10 cellular contexts compared by ENCODE assay signal in genomic region chr15:66657062-66658020, GRCh38. TPM values are rescaled to one million over a fixed set of nuclear protein-coding genes. Genes with fewer than 3 reads are reported as not detected.
DNase-seq lines count a peak whose midpoint lies in the region; TF ChIP-seq lines count a peak whose summit lies in the region.
"Had no signal": no experiment of that assay in that cellular context is flagged by ENCODE, and none has a peak within 500 bp of the region (broad histone marks: within the 10 kb centered on the region; RNA-seq: fewer than 3 reads in every experiment).

No MANE protein-coding gene starts in this region.

- peak overlapping the region in 1 of 5 experiments; percentile 10 for H3K4me3 Mint-ChIP-seq in brain
- H3K4me3 Mint-ChIP-seq: activated naive CD4-positive, alpha-beta T cell treated with anti-CD3 and anti-CD28 coated beads, Interleukin-2, amount 50 U/mL, for 24 hours had no signal

- DNase-seq in left kidney (ENCODE audit: low read depth, low spot score) (peak; percentile 91), smooth muscle cell (lab: John Stamatoyannopoulos, UW; ENCODE audit: unreplicated experiment) (no peak), NCI-H1694 (lab: John Stamatoyannopoulos, UW) (no peak)
- no peak for DNase-seq in activated naive CD4-positive, alpha-beta T cell treated with Interleukin-2 at 50 U/mL for 16 hours
- DNase-seq in stimulated activated CD4-positive, alpha-beta T cell treated with anti-CD3 and anti-CD28 coated beads, Interleukin-2, amount 100 ng/mL, for 48 hours, result no peak
- DNase-seq: naive B cell, NCI-H1417 treated with DMSO at 0.1 percent for 48 hours had no signal

- H3K27ac ChIP-seq in HUES64 (ENCODE audit: low read depth, low read length) (peak overlapping the region; percentile 59; the same call in 1 of the 2 replicates), smooth muscle cell (ENCODE audit: low read depth) (peak overlapping the region; percentile 26)

- H3K27me3 ChIP-seq in HUES64 (ENCODE audit: insufficient read depth, low read length), result no peaks in the 10 kb centered on the region
- no peaks in the 10 kb centered on the region for H3K27me3 ChIP-seq in smooth muscle cell (ENCODE audit: low read depth)

- H3K27ac Mint-ChIP-seq in brain, result peak overlapping the region in 3 of 5 experiments; percentile 21 to 89 (median 47)
- H3K27ac Mint-ChIP-seq: activated naive CD4-positive, alpha-beta T cell treated with anti-CD3 and anti-CD28 coated beads, Interleukin-2, amount 50 U/mL, for 24 hours had no signal

- H2AFZ ChIP-seq in smooth muscle cell (ENCODE audit: low read depth), result no peak overlapping the region

- H3K79me2 ChIP-seq in smooth muscle cell (ENCODE audit: low read depth), result no peaks in the 10 kb centered on the region

- no peaks in the 10 kb centered on the region for H4K20me1 ChIP-seq in smooth muscle cell (ENCODE audit: low read depth)

- H3K36me3 ChIP-seq in HUES64 (ENCODE audit: insufficient read depth, low read length) (no peaks in the 10 kb centered on the region), smooth muscle cell (ENCODE audit: low read depth) (no peaks in the 10 kb centered on the region)

- peaks cover 30% of the 10 kb centered on the region for H3K4me1 ChIP-seq in HUES64 (ENCODE audit: insufficient read depth, low read length)
- H3K4me1 ChIP-seq in smooth muscle cell (ENCODE audit: low read depth), result peaks cover 14% of the 10 kb centered on the region

- H3K4me1 Mint-ChIP-seq in brain, result peaks cover 27% of the 10 kb centered on the region

- H3F3A ChIP-seq in smooth muscle cell (ENCODE audit: low read depth), result no peaks in the 10 kb centered on the region

- H3K9ac ChIP-seq in HUES64 (ENCODE audit: low read depth, low read length), result no peak overlapping the region
- H3K9ac ChIP-seq in smooth muscle cell (ENCODE audit: low read depth), result no peak overlapping the region

- peaks cover 9% of the 10 kb centered on the region for H3K27me3 Mint-ChIP-seq in brain
- H3K27me3 Mint-ChIP-seq: activated naive CD4-positive, alpha-beta T cell treated with anti-CD3 and anti-CD28 coated beads, Interleukin-2, amount 50 U/mL, for 24 hours had no signal

- H3K4me2 ChIP-seq in smooth muscle cell, result no peak overlapping the region

- H3K36me3 Mint-ChIP-seq in brain, result no peaks in the 10 kb centered on the region
- H3K36me3 Mint-ChIP-seq: activated naive CD4-positive, alpha-beta T cell treated with anti-CD3 and anti-CD28 coated beads, Interleukin-2, amount 50 U/mL, for 24 hours; naive B cell had no signal

- WGBS in HUES64, result 61% methylated on average over 8 of the region's 9 CpGs
- WGBS in smooth muscle cell (ENCODE audit: low lambda C conversion rate), result 50% methylated on average over 8 of the region's 9 CpGs

- H3K9me3 ChIP-seq in HUES64 (ENCODE audit: insufficient read depth, low read depth, low read length), result no peaks in the 10 kb centered on the region
- H3K9me3 ChIP-seq in smooth muscle cell (replicated peaks; ENCODE audit: low read depth), result no peaks in the 10 kb centered on the region

- H3K9me3 Mint-ChIP-seq in brain, result peaks cover 0 to 3% (median 0%) of the 10 kb centered on the region in 5 experiments
- H3K9me3 Mint-ChIP-seq: activated naive CD4-positive, alpha-beta T cell treated with anti-CD3 and anti-CD28 coated beads, Interleukin-2, amount 50 U/mL, for 24 hours; naive B cell had no signal

- H3K4me3 ChIP-seq in HUES64 (ENCODE audit: low read length), result no peak overlapping the region
- H3K4me3 ChIP-seq in smooth muscle cell, result no peak overlapping the region

- TF ChIP-seq CTCF in brain (conservative IDR thresholded peaks at IDR 0.05), result no peak
- TF ChIP-seq CTCF in smooth muscle cell (IDR thresholded peaks at IDR 0.05; ENCODE audit: borderline replicate concordance, insufficient read depth, poor library complexity, severe bottlenecking), result no peak

RNA-seq across cellular contexts. Expression of gene SMAD6, which starts 44.7 kb away (rescaled TPM):
- polyA plus RNA-seq in HUES64 (2013, experiment 1 of 2), result 3.8 TPM
- polyA plus RNA-seq in HUES64 (2013, experiment 2 of 2), result 4.2 TPM
- 2.3 TPM for polyA plus RNA-seq in brain (ENCODE audit: insufficient read depth, low read depth, low replicate concordance)
- total RNA-seq in smooth muscle cell, result 41.6 and 42.6 TPM in 2 replicates
- polyA plus RNA-seq in smooth muscle cell, result 37.9 and 44.0 TPM in 2 replicates

Comparison
In these comparisons a context has a peak if more than half of its experiments do, and no peak if none do; other contexts are left out.
1. RNA of gene SMAD6, which starts 44.7 kb away (polyA plus RNA-seq): 37.9 to 44.0 TPM in smooth muscle cell; 2.3 TPM in brain (single experiment); every median in the first group is over 10 times any median in the second.